8 cellular contexts compared by ENCODE assay signal in the genomic region with DNA sequence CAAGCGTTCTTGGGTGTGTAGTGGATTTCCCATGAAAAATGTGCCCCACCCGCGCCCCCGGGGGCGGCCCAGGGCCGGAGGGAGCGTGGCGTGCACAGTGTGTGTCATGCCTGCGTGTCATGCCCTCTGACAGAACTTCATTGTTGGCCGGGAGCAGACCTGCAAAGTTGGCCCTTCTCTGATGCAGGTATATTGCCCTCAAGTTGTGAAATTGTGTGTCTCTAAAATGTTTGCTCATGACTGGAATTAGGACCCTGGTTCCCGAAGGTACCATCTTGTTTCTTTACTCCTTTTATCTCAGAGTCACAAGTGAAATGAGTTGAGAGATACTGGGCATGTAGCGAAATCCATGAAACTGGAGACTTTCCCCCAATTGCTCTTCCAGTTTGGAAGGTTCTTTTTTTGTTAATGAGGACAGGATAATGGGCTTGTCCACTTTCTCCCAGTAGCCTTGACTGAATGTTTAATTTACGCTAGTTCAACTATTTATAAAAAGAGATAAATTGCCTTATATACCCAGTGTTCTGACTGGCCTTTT. TPM values are rescaled to one million over a fixed set of nuclear protein-coding genes. Genes with fewer than 3 reads are reported as not detected.
DNase-seq lines count a peak whose midpoint lies in the region; ATAC-seq and TF ChIP-seq lines count a peak whose summit lies in the region.

No MANE protein-coding gene starts in this region.

- H3K4me2 ChIP-seq in Loucy (ENCODE audit: low read depth, low read length, poor library complexity, severe bottlenecking), result peak overlapping the region; percentile 95

- TF ChIP-seq POLR2A in erythroblast (IDR thresholded peaks at IDR 0.05; ENCODE audit: low read length), result no peak

- H3K4me1 ChIP-seq in Loucy (ENCODE audit: insufficient read depth, low read length, poor library complexity, severe bottlenecking) (peaks cover 48% of the 10 kb centered on the region), subcutaneous abdominal adipose tissue (ENCODE audit: control insufficient read depth in 5 of 5, insufficient read depth in 5 of 5, low read length in 5 of 5) (peaks cover 0 to 36% (median 18%) of the 10 kb centered on the region in 5 donors)

- peak overlapping the region; percentile 91 for H3K4me3 Mint-ChIP-seq in activated CD8-positive, alpha-beta T cell treated with anti-CD3 and anti-CD28 coated beads, Interleukin-2, amount 10 ng/mL, durations not matched to agents 7 days and 5 days
- peak overlapping the region; percentile 88 to 96 (median 92) for H3K4me3 Mint-ChIP-seq in naive thymus-derived CD8-positive, alpha-beta T cell

- DNase-seq in Right ventricle myocardium superior (no peak), Right ventricle myocardium inferior (ENCODE audit: missing footprints) (no peak), erythroblast (lab: John Stamatoyannopoulos, UW) (peak; percentile 68 to 77), SKM-1 treated with dmso at 0.1 percent for 144 hours (lab: John Stamatoyannopoulos, UW; ENCODE audit: unreplicated experiment) (no peak)
- DNase-seq in activated CD8-positive, alpha-beta T cell treated with anti-CD3 and anti-CD28 coated beads, Interleukin-2, amount 10 ng/mL, durations not matched to agents 7 days and 5 days, result peak; percentile 53
- peak in 4 of 10 donors; percentile 8 to 68 (median 24) for DNase-seq in naive thymus-derived CD8-positive, alpha-beta T cell

- no peak for TF ChIP-seq CTCF in Loucy (conservative IDR thresholded peaks at IDR 0.05; ENCODE audit: low read length)

- no peaks in the 10 kb centered on the region for H3K27me3 ChIP-seq in Loucy (ENCODE audit: insufficient read depth, low read length, poor library complexity, severe bottlenecking)
- H3K27me3 ChIP-seq in subcutaneous abdominal adipose tissue (ENCODE audit: control insufficient read depth in 5 of 5, insufficient read depth in 4 of 5, low read length in 5 of 5), result no peaks in the 10 kb centered on the region

- H3K27ac ChIP-seq in subcutaneous abdominal adipose tissue (ENCODE audit: low read depth, low read length), result peak overlapping the region; percentile 94

- no peaks in the 10 kb centered on the region for H3K27me3 Mint-ChIP-seq in activated CD8-positive, alpha-beta T cell treated with anti-CD3 and anti-CD28 coated beads, Interleukin-2, amount 10 ng/mL, durations not matched to agents 7 days and 5 days (ENCODE audit: low read depth)
- H3K27me3 Mint-ChIP-seq in naive thymus-derived CD8-positive, alpha-beta T cell, result no peaks in the 10 kb centered on the region

- H3K9me3 ChIP-seq in Loucy (ENCODE audit: insufficient read depth, low read depth, low read length) (no peaks in the 10 kb centered on the region), subcutaneous abdominal adipose tissue (ENCODE audit: control insufficient read depth in 5 of 5, low read length in 5 of 5) (no peaks in the 10 kb centered on the region)

- no peaks in the 10 kb centered on the region for H4K20me1 ChIP-seq in Loucy (ENCODE audit: insufficient read depth, low read length, poor library complexity, severe bottlenecking)

- peaks cover 39% of the 10 kb centered on the region for H3K4me1 Mint-ChIP-seq in activated CD8-positive, alpha-beta T cell treated with anti-CD3 and anti-CD28 coated beads, Interleukin-2, amount 10 ng/mL, durations not matched to agents 7 days and 5 days (ENCODE audit: low read depth)
- peaks cover 12 to 50% (median 46%) of the 10 kb centered on the region in 4 donors for H3K4me1 Mint-ChIP-seq in naive thymus-derived CD8-positive, alpha-beta T cell

- intact Hi-C loops in Right ventricle myocardium superior (cut with DNase I), result no loop called here
- intact Hi-C loops in Right ventricle myocardium inferior (cut with DNase I), result loop anchor here (2.0 kb wide), 1 partner anchor 26 kb away; a partner anchor contains a TSS

- H3K36me3 Mint-ChIP-seq in activated CD8-positive, alpha-beta T cell treated with anti-CD3 and anti-CD28 coated beads, Interleukin-2, amount 10 ng/mL, durations not matched to agents 7 days and 5 days (ENCODE audit: low read depth), result no peaks in the 10 kb centered on the region
- no peaks in the 10 kb centered on the region for H3K36me3 Mint-ChIP-seq in naive thymus-derived CD8-positive, alpha-beta T cell

- H3K9ac ChIP-seq in Loucy (ENCODE audit: low read depth, low read length, poor library complexity, severe bottlenecking) (peak overlapping the region; percentile 86), subcutaneous abdominal adipose tissue (ENCODE audit: low read length in 5 of 5) (peak overlapping the region; percentile 76 to 96 (median 87))

- POLR2A ChIA-PET in activated CD8-positive, alpha-beta T cell treated with anti-CD3 and anti-CD28 coated beads, Interleukin-2, amount 10 ng/mL, durations not matched to agents 7 days and 5 days (lab: Charles Lee), result interaction anchor here (0.6 to 3.4 kb wide), 4 partner anchors 10 to 27 kb away, joined by 3 to 20 read pairs (median 10); a partner anchor contains a TSS
- POLR2A ChIA-PET in naive thymus-derived CD8-positive, alpha-beta T cell (lab: Charles Lee), result interaction anchor here (0.6 to 3.5 kb wide), 8 partner anchors 11 to 648 kb away, joined by 3 to 31 read pairs (median 4); a partner anchor contains a TSS

- H3K9me2 ChIP-seq in Loucy (replicated peaks; ENCODE audit: low read depth, low read length), result no peaks in the 10 kb centered on the region

- no peaks in the 10 kb centered on the region for H3K9me3 Mint-ChIP-seq in activated CD8-positive, alpha-beta T cell treated with anti-CD3 and anti-CD28 coated beads, Interleukin-2, amount 10 ng/mL, durations not matched to agents 7 days and 5 days (ENCODE audit: insufficient read depth)
- no peaks in the 10 kb centered on the region for H3K9me3 Mint-ChIP-seq in naive thymus-derived CD8-positive, alpha-beta T cell

- CTCF ChIA-PET in activated CD8-positive, alpha-beta T cell treated with anti-CD3 and anti-CD28 coated beads, Interleukin-2, amount 10 ng/mL, durations not matched to agents 7 days and 5 days (lab: Charles Lee), result interaction anchor here (0.8 to 2.1 kb wide), 6 partner anchors 12 to 237 kb away, joined by 3 to 11 read pairs (median 4); no protein-coding TSS in a partner anchor

- peak overlapping the region; percentile 97 for H3K27ac Mint-ChIP-seq in activated CD8-positive, alpha-beta T cell treated with anti-CD3 and anti-CD28 coated beads, Interleukin-2, amount 10 ng/mL, durations not matched to agents 7 days and 5 days
- peak overlapping the region; percentile 97 to 99 (median 98) for H3K27ac Mint-ChIP-seq in naive thymus-derived CD8-positive, alpha-beta T cell

- H2AFZ ChIP-seq in Loucy (ENCODE audit: low read length), result peak overlapping the region; percentile 98

- H3K4me3 ChIP-seq in Loucy (ENCODE audit: low read length, poor library complexity, severe bottlenecking), result peak overlapping the region; percentile 94
- H3K4me3 ChIP-seq in subcutaneous abdominal adipose tissue (ENCODE audit: low read depth in 1 of 5, low read length in 5 of 5), result peak overlapping the region; percentile 78 to 100 (median 97)

- no peaks in the 10 kb centered on the region for H3K36me3 ChIP-seq in Loucy (ENCODE audit: insufficient read depth, low read length)
- H3K36me3 ChIP-seq in subcutaneous abdominal adipose tissue (ENCODE audit: control insufficient read depth in 5 of 5, insufficient read depth in 5 of 5, low read length in 5 of 5), result no peaks in the 10 kb centered on the region

- peaks cover 38% of the 10 kb centered on the region for H3K79me2 ChIP-seq in Loucy (ENCODE audit: insufficient read depth, low read length)

- 0 out of 2 replicates have a peak, but pooled peaks cover 9% of the 10 kb centered on the region for H3F3A ChIP-seq in Loucy (ENCODE audit: low read depth)

- ATAC-seq in Right ventricle myocardium superior (ENCODE audit: poor library complexity) (peak; percentile 18), Right ventricle myocardium inferior (no peak)
- ATAC-seq in activated CD8-positive, alpha-beta T cell treated with anti-CD3 and anti-CD28 coated beads, Interleukin-2, amount 10 ng/mL, durations not matched to agents 7 days and 5 days, result no peak
- no peak for ATAC-seq in naive thymus-derived CD8-positive, alpha-beta T cell

RNA-seq across cellular contexts. Expression of a gene that starts 26.2 kb away (rescaled TPM):
- 40.6 TPM for total RNA-seq in Right ventricle myocardium superior
- total RNA-seq in Right ventricle myocardium inferior, result 41.4 TPM
- total RNA-seq in activated CD8-positive, alpha-beta T cell treated with anti-CD3 and anti-CD28 coated beads, Interleukin-2, amount 10 ng/mL, durations not matched to agents 7 days and 5 days, result 10 to 100 TPM; 40.2 to 42.1 TPM
- total RNA-seq in naive thymus-derived CD8-positive, alpha-beta T cell, result 10 to 100 TPM; 29.6 to 32.9 TPM
- polyA plus RNA-seq in naive thymus-derived CD8-positive, alpha-beta T cell, result 10 to 100 TPM; 48.7 to 52.4 (median 49.0) TPM

RNA-seq across cellular contexts. Expression of a gene that starts 26.6 kb away (rescaled TPM):
- total RNA-seq in Right ventricle myocardium superior (27.6 TPM), Right ventricle myocardium inferior (28.0 TPM)
- total RNA-seq in activated CD8-positive, alpha-beta T cell treated with anti-CD3 and anti-CD28 coated beads, Interleukin-2, amount 10 ng/mL, durations not matched to agents 7 days and 5 days, result 10 to 100 TPM; 44.2 to 49.1 TPM
- 10 to 100 TPM; 39.4 to 40.2 TPM for total RNA-seq in naive thymus-derived CD8-positive, alpha-beta T cell
- 10 to 100 TPM; 24.7 to 36.0 (median 28.4) TPM for polyA plus RNA-seq in naive thymus-derived CD8-positive, alpha-beta T cell

Comparison
In these comparisons a context has a peak if more than half of its experiments do, and no peak if none do; other contexts are left out.
1. DNase-seq: peak in activated CD8-positive, alpha-beta T cell treated with anti-CD3 and anti-CD28 coated beads, Interleukin-2, amount 10 ng/mL, durations not matched to agents 7 days and 5 days (single experiment) and erythroblast (2 of 2); none in Right ventricle myocardium superior (single experiment), Right ventricle myocardium inferior (single experiment) and SKM-1 treated with dmso at 0.1 percent for 144 hours (single experiment).